Comparison of ENCODE assay signal across 14 cellular contexts in the genomic region with DNA sequence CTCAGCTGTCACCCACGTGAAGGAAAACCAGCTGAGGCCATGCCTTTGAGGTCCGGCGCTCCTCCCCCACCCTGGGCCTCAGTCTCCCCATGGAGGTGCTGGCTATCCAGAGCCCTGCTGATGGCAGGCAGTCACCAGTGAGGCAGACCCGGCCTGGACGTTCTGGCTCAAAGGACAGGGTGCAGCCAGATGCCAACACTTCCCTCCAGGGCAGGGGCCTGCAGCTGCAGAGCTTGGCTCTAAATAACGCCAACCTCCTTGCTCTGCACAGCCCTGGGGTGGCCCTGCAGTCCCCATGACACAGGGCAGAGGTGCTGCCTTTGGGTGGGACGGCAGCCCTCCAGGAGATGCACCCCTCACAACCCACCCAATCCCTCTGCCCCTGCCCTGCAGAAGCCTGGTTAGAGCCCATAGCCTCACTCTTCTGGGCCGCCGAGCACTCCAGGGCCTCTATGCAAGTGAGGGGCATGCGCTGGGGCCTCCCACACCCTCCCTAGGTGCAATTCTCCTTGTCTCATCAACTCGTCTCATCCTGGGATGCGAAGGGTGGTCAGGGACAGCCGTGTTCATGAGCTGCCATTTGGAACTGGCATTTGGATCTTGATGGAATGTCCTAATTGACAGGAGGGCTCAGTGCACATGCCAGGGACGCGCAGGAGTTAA. TPM values are rescaled to one million over a fixed set of nuclear protein-coding genes. Genes with fewer than 3 reads are reported as not detected.
DNase-seq lines count a peak whose midpoint lies in the region; ATAC-seq and TF ChIP-seq lines count a peak whose summit lies in the region.
"Had no signal": no experiment of that assay in that cellular context is flagged by ENCODE, and none has a peak within 500 bp of the region (broad histone marks: within the 10 kb centered on the region; RNA-seq: fewer than 3 reads in every experiment).

No MANE protein-coding gene starts in this region.

- H3K36me3 ChIP-seq in HCT116 (ENCODE audit: control insufficient read depth in 1 of 2, insufficient read depth in 2 of 2, low read length in 2 of 2) (0 out of 4 replicates have a peak, but pooled peaks cover 0 to 5% of the 10 kb centered on the region in 2 experiments), SK-N-SH (replicated peaks in 1 of 2; ENCODE audit: control insufficient read depth in 1 of 2, insufficient read depth in 2 of 2, low read length in 1 of 2) (no peaks in the 10 kb centered on the region), hepatocyte (replicated peaks; ENCODE audit: insufficient read depth, low read depth) (no peaks in the 10 kb centered on the region), prostate gland (no peaks in the 10 kb centered on the region)
- H3K36me3 ChIP-seq: MG63 had no signal

- H2AFZ ChIP-seq in HCT116 (ENCODE audit: low read depth, low read length, poor library complexity, severe bottlenecking) (no peak overlapping the region), SK-N-SH (ENCODE audit: low read depth) (no peak overlapping the region), hepatocyte (no peak overlapping the region)

- H3K27ac ChIP-seq in HCT116 (ENCODE audit: low read depth, low read length) = peak overlapping the region; percentile 48; the same call in 1 of the 2 replicates
- peak overlapping the region; percentile 53 to 95 for H3K27ac ChIP-seq in SK-N-SH (ENCODE audit: low read depth in 2 of 2, low read length in 1 of 2)
- peak overlapping the region; percentile 86 for H3K27ac ChIP-seq in hepatocyte
- peak overlapping the region; percentile 60 to 93 for H3K27ac ChIP-seq in prostate gland
- H3K27ac ChIP-seq: foreskin keratinocyte had no signal

- intact Hi-C loops in HCT116 (cut with micrococcal nuclease) = no loop called here
- intact Hi-C loops in prostate gland (cut with DNase I) = loop anchor here (2.0 kb wide), 1 partner anchor 29 kb away; no protein-coding TSS in a partner anchor

- H3K27me3 ChIP-seq in HCT116 (ENCODE audit: insufficient read depth, low read length) (no peaks in the 10 kb centered on the region), SK-N-SH (ENCODE audit: insufficient read depth) (no peaks in the 10 kb centered on the region), hepatocyte (no peaks in the 10 kb centered on the region), prostate gland (replicated peaks; ENCODE audit: insufficient read depth) (no peaks in the 10 kb centered on the region)
- H3K27me3 ChIP-seq: foreskin keratinocyte, MG63 had no signal

- peak overlapping the region; percentile 82; the same call in 1 of the 2 replicates for H3K4me2 ChIP-seq in HCT116 (ENCODE audit: low read length)
- H3K4me2 ChIP-seq in SK-N-SH = peak overlapping the region; percentile 68; the same call in 1 of the 2 replicates
- H3K4me2 ChIP-seq in hepatocyte = peak overlapping the region; percentile 64

- H3F3A ChIP-seq in SK-N-SH (replicated peaks; ENCODE audit: insufficient read depth) = peaks cover 14% of the 10 kb centered on the region

- H3K4me3 ChIP-seq in HCT116 (replicated peaks in 1 of 2; ENCODE audit: low read depth in 1 of 2, low read length in 2 of 2) (no peak overlapping the region), SK-N-SH (ENCODE audit: low read depth in 2 of 2, low read length in 1 of 2) (no peak overlapping the region), hepatocyte (no peak overlapping the region), prostate gland (no peak overlapping the region)
- H3K4me3 ChIP-seq: MG63, psoas muscle had no signal

- H3K4me1 ChIP-seq in HCT116 (ENCODE audit: control insufficient read depth in 1 of 2, insufficient read depth in 2 of 2, low read length in 2 of 2) = peaks cover 54 to 57% of the 10 kb centered on the region in 2 experiments
- peaks cover 46 to 100% of the 10 kb centered on the region in 2 experiments for H3K4me1 ChIP-seq in SK-N-SH (ENCODE audit: control insufficient read depth in 1 of 2, insufficient read depth in 2 of 2, low read depth in 1 of 2, low read length in 1 of 2)
- H3K4me1 ChIP-seq in hepatocyte (ENCODE audit: insufficient read depth) = peaks cover 94% of the 10 kb centered on the region
- H3K4me1 ChIP-seq in prostate gland (replicated peaks) = peaks cover 82% of the 10 kb centered on the region

- H3K9ac ChIP-seq in HCT116 (ENCODE audit: low read length) (no peak overlapping the region), SK-N-SH (no peak overlapping the region)

- H3K79me2 ChIP-seq in HCT116 (ENCODE audit: insufficient read depth, low read length) (peaks cover 57% of the 10 kb centered on the region), SK-N-SH (ENCODE audit: insufficient read depth) (peaks cover 52% of the 10 kb centered on the region; the same call in 1 of the 2 replicates), hepatocyte (peaks cover 90% of the 10 kb centered on the region)

- no peak; a peak in 1 of 4 replicates for TF ChIP-seq EP300 in SK-N-SH (IDR thresholded peaks at IDR 0.05; ENCODE audit: borderline replicate concordance in 1 of 2, low read depth in 1 of 2, low read length in 1 of 2)

- BruUV-seq in HCT116 (replicated peaks; lab: Mats Ljungman, UMichigan) = no TSS peak

- H4K20me1 ChIP-seq in HCT116 (ENCODE audit: insufficient read depth) = peaks cover 4% of the 10 kb centered on the region; the same call in 1 of the 2 replicates
- H4K20me1 ChIP-seq in SK-N-SH (ENCODE audit: insufficient read depth) = peaks cover 46% of the 10 kb centered on the region
- peaks cover 18% of the 10 kb centered on the region for H4K20me1 ChIP-seq in hepatocyte (ENCODE audit: insufficient read depth, poor library complexity, severe bottlenecking)

- H3K9me3 ChIP-seq in HCT116 (ENCODE audit: control insufficient read depth in 1 of 2, insufficient read depth in 1 of 2, low read depth in 1 of 2, low read length in 2 of 2) = no peaks in the 10 kb centered on the region
- no peaks in the 10 kb centered on the region for H3K9me3 ChIP-seq in SK-N-SH
- no peaks in the 10 kb centered on the region for H3K9me3 ChIP-seq in hepatocyte (ENCODE audit: low read depth)
- no peaks in the 10 kb centered on the region for H3K9me3 ChIP-seq in prostate gland
- H3K9me3 ChIP-seq: MG63, psoas muscle had no signal

- H3K9me2 ChIP-seq in HCT116 (ENCODE audit: insufficient read depth) = no peaks in the 10 kb centered on the region
- no peaks in the 10 kb centered on the region for H3K9me2 ChIP-seq in SK-N-SH
- no peaks in the 10 kb centered on the region for H3K9me2 ChIP-seq in hepatocyte (replicated peaks; ENCODE audit: insufficient read depth)

- no peak for TF ChIP-seq RAD21 in HCT116 (IDR thresholded peaks at IDR 0.05; ENCODE audit: low read depth)
- no peak for TF ChIP-seq RAD21 in SK-N-SH (IDR thresholded peaks at IDR 0.05; ENCODE audit: low read length)

- DNase-seq in HCT116 (ENCODE audit: low read depth, low spot score) (no peak), SK-N-SH (no peak), hepatocyte (ENCODE audit: low spot score) (no peak), prostate gland (ENCODE audit: low spot score) (no peak), midbrain (lab: John Stamatoyannopoulos, UW) (no peak), NCI-H2029 (lab: John Stamatoyannopoulos, UW) (no peak), omental fat pad (ENCODE audit: low spot score) (no peak)
- DNase-seq: CD8-positive, alpha-beta memory T cell; psoas muscle; stimulated activated CD4-positive, alpha-beta T cell treated with anti-CD3 and anti-CD28 coated beads, Interleukin-4, amount 100 ng/mL, for 24 hours; stimulated activated naive CD8-positive, alpha-beta T cell treated with anti-CD3 and anti-CD28 coated beads, Interleukin-15, Interleukin-2, amounts not matched to agents 100 U/mL and 50 U/mL, for 24 hours had no signal

- POLR2A ChIA-PET in HCT116 (lab: Charles Lee) (no interaction called here), SK-N-SH (lab: Yijun Ruan, JAX) (interaction anchor here (1.4 to 3.2 kb wide), 5 partner anchors 9 to 32 kb away, joined by 6 to 19 read pairs (median 9); partner anchors contain the start of gene CCDC85C)

- no peak for TF ChIP-seq CTCF in HCT116 (IDR thresholded peaks at IDR 0.05 in 2 of 3, conservative IDR thresholded peaks at IDR 0.05 in 1 of 3; ENCODE audit: borderline replicate concordance in 1 of 3, insufficient read depth in 1 of 3, low read depth in 2 of 3, low read length in 2 of 3)
- no peak for TF ChIP-seq CTCF in SK-N-SH (IDR thresholded peaks at IDR 0.05)
- no peak for TF ChIP-seq CTCF in hepatocyte (IDR thresholded peaks at IDR 0.05; ENCODE audit: poor library complexity)
- TF ChIP-seq CTCF in prostate gland (IDR thresholded peaks at IDR 0.05) = no peak
- TF ChIP-seq CTCF in omental fat pad (IDR thresholded peaks at IDR 0.05) = no peak

- no peak for ATAC-seq in HCT116
- no peak for ATAC-seq in HG03135 (IDR thresholded peaks at IDR 0.05; ENCODE audit: unreplicated experiment)
- no peak for ATAC-seq in omental fat pad (ENCODE audit: low FRiP score)
- ATAC-seq: stimulated activated naive CD8-positive, alpha-beta T cell treated with anti-CD3 and anti-CD28 coated beads, Interleukin-15, Interleukin-2, amounts not matched to agents 100 U/mL and 50 U/mL, for 24 hours had no signal

- WGBS in SK-N-SH (ENCODE audit: low lambda C conversion rate) = 81% methylated on average over 10 of the region's 15 CpGs
- 78% methylated on average over 15 of the region's 15 CpGs for WGBS in hepatocyte (ENCODE audit: low lambda C conversion rate, missing lambda C conversion rate)
- 74% methylated on average over 11 of the region's 15 CpGs for WGBS in prostate gland

- CTCF ChIA-PET in HCT116 (lab: Charles Lee) = no interaction called here
- CTCF ChIA-PET in SK-N-SH (lab: Yijun Ruan, JAX) = interaction anchor here (0.9 to 4.8 kb wide), 13 partner anchors 8 to 56 kb away, joined by 3 to 30 read pairs (median 5); partner anchors contain the start of gene CCDC85C

- TF ChIP-seq POLR2A in HCT116 (IDR thresholded peaks at IDR 0.05; ENCODE audit: borderline replicate concordance, extremely low read depth, insufficient read depth, insufficient read length) (no peak), prostate gland (IDR thresholded peaks at IDR 0.05) (no peak)

- RAD21 ChIA-PET in HCT116 (lab: Charles Lee; ENCODE audit: low non-redundant PET in 1 of 2, low total read pairs in 2 of 2, uncharacterized antibody in 2 of 2, unreplicated experiment in 2 of 2) = no interaction called here

TF ChIP-seq in HCT116, 20 proteins besides CTCF, POLR2A, EP300 and RAD21 (continues in another document):
- TF ChIP-seq ELF1 (IDR thresholded peaks at IDR 0.05; ENCODE audit: borderline replicate concordance, low read depth) = no peak

TF ChIP-seq in SK-N-SH, 30 proteins besides CTCF, POLR2A, EP300 and RAD21 (continues in another document):
- TF ChIP-seq GATA2 (CRISPR knock-in tag; IDR thresholded peaks at IDR 0.05) = no peak
- TF ChIP-seq RFX5 (IDR thresholded peaks at IDR 0.05; ENCODE audit: low read length) = no peak
- no peak for TF ChIP-seq YY1 (IDR thresholded peaks at IDR 0.05; ENCODE audit: low read depth)
- TF ChIP-seq TEAD4 (IDR thresholded peaks at IDR 0.05; ENCODE audit: borderline replicate concordance, insufficient read depth) = no peak

RNA-seq across cellular contexts. Expression of gene CCDC85C, which starts 30.4 kb away (rescaled TPM):
- total RNA-seq in HCT116 (2021; ENCODE audit: unreplicated experiment) (42.3 TPM), hepatocyte (32.8 and 37.8 TPM in 2 replicates), prostate gland (10 to 100 TPM; 35.1 to 47.2 TPM), omental fat pad (10 to 100 TPM in 2 of 4 donors, 1 to 10 TPM in 2; 3.3 to 17.7 (median 8.3) TPM)
- polyA plus RNA-seq in HCT116 (2012) = 32.0 and 36.2 TPM in 2 replicates
- polyA plus RNA-seq in SK-N-SH (2012; rRNA removed) (9.6 and 10.6 TPM in 2 replicates), hepatocyte (33.8 and 47.2 TPM in 2 replicates)
- polyA plus RNA-seq in SK-N-SH (2012; cell fraction: cytosol; rRNA removed) = 5.3 and 8.4 TPM in 2 replicates
- 12.9 and 13.1 TPM in 2 replicates for polyA plus RNA-seq in SK-N-SH (2012; cell fraction: nucleus; rRNA removed)
